In the genomic region with DNA sequence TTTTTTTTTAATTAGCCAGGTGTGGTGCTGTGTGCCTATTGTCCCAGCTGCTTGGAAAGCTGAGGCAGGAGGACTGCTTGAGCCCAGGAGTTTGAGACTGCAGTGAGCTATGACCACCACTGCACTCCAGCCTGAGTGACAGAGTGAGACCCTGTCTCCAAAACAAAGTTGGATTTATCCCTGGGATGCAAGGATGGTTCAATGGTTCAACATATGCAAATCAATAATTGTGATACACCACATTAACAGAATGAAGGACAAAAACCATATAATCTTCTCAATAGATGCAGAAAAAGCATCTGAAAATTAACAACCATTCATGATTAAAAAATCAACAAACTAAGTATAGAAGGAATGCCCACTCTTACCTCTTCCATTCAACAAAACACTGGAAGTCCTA, we compare ENCODE assay signal across 19 cellular contexts. TPM values are rescaled to one million over a fixed set of nuclear protein-coding genes. Genes with fewer than 3 reads are reported as not detected.
DNase-seq lines count a peak whose midpoint lies in the region; ATAC-seq, FAIRE-seq and TF ChIP-seq lines count a peak whose summit lies in the region.
"Had no signal": no experiment of that assay in that cellular context is flagged by ENCODE, and none has a peak within 500 bp of the region (broad histone marks: within the 10 kb centered on the region; RNA-seq: fewer than 3 reads in every experiment).

No MANE protein-coding gene starts in this region.

- no peak overlapping the region for H3K27ac ChIP-seq in HepG2 (ENCODE audit: extremely low read length, insufficient read depth, low read length)
- H3K27ac ChIP-seq in right lobe of liver = no peak overlapping the region
- H3K27ac ChIP-seq: 22Rv1; A549; BLaER1 treated with 17β-estradiol and CSF1 and Interleukin-3, amounts not matched to agents 10 nM and 100 nM; C4-2B had no signal

- H3K79me2 ChIP-seq in HepG2 (ENCODE audit: insufficient read depth, low read length) = no peaks in the 10 kb centered on the region

- H3K4me1 Mint-ChIP-seq in T-helper 17 cell = peaks cover 6% of the 10 kb centered on the region
- H3K4me1 Mint-ChIP-seq: B cell had no signal

- H3K4me3 ChIP-seq in HepG2 (replicated peaks in 1 of 3; ENCODE audit: insufficient read depth in 1 of 3, low read depth in 2 of 3, low read length in 3 of 3) (no peak overlapping the region), right lobe of liver (no peak overlapping the region)
- H3K4me3 ChIP-seq: A549; BLaER1 treated with 17β-estradiol and CSF1 and Interleukin-3, amounts not matched to agents 10 nM and 100 nM had no signal

- FAIRE-seq in HepG2 (lab: Jason Lieb, UNC) = no peak
- FAIRE-seq: A549, D721Med, G401.6, GM12891 had no signal

- H3K27me3 ChIP-seq in HepG2 (ENCODE audit: control insufficient read depth in 1 of 2, insufficient read depth in 2 of 2, low read length in 2 of 2) (no peaks in the 10 kb centered on the region), right lobe of liver (no peaks in the 10 kb centered on the region)
- H3K27me3 ChIP-seq: BLaER1 treated with 17β-estradiol and CSF1 and Interleukin-3, amounts not matched to agents 10 nM and 100 nM had no signal

- intact Hi-C loops in HepG2 (cut with micrococcal nuclease; ENCODE audit: unreplicated experiment) = no loop called here
- intact Hi-C loops in right lobe of liver (cut with DNase I) = no loop called here

- no peak overlapping the region for H3K4me3 Mint-ChIP-seq in T-helper 17 cell
- H3K4me3 Mint-ChIP-seq: B cell; CD8-positive, alpha-beta T cell had no signal

- in situ Hi-C loops in HepG2 (cut with HindIII; ENCODE audit: extremely low pct_ligation_motif_present, low pct_unique_long_range_greater_than_20kb) = loop anchor here (25.0 kb wide), 2 partner anchors 779 to 1179 kb away; a partner anchor contains a TSS

- peak overlapping the region; percentile 44 for H3K27ac Mint-ChIP-seq in T-helper 17 cell
- H3K27ac Mint-ChIP-seq: B cell had no signal

- no peak for TF ChIP-seq RAD21 in HepG2 (CRISPR knock-in tag; IDR thresholded peaks at IDR 0.05)

- H3K9ac ChIP-seq in HepG2 (ENCODE audit: insufficient read depth, low read depth, low read length) = no peak overlapping the region
- H3K9ac ChIP-seq: BLaER1 treated with 17β-estradiol and CSF1 and Interleukin-3, amounts not matched to agents 10 nM and 100 nM had no signal

- no TSS peak for BruUV-seq in HepG2 (replicated peaks; lab: Mats Ljungman, UMichigan)

- no peak for TF ChIP-seq POLR2A in HepG2 (IDR thresholded peaks at IDR 0.05; ENCODE audit: insufficient read depth in 1 of 2, low read depth in 2 of 2, low read length in 2 of 2)
- no peak for TF ChIP-seq POLR2A in right lobe of liver (IDR thresholded peaks at IDR 0.05)

- CTCF ChIA-PET in HepG2 (lab: Yijun Ruan, JAX; ENCODE audit: low intra/inter-chr PET ratio, low total read pairs) = no interaction called here

- no peak overlapping the region for H3K4me2 ChIP-seq in HepG2 (ENCODE audit: low read depth, low read length)
- H3K4me2 ChIP-seq: A549; BLaER1 treated with 17β-estradiol and CSF1 and Interleukin-3, amounts not matched to agents 10 nM and 100 nM had no signal

- H3K36me3 ChIP-seq in HepG2 (replicated peaks in 1 of 2; ENCODE audit: control insufficient read depth in 1 of 2, insufficient read depth in 2 of 2, low read length in 2 of 2) (peaks cover 6 to 21% of the 10 kb centered on the region in 2 experiments; a peak in 4 of 5 replicates), right lobe of liver (peaks cover 0 to 6% (median 0%) of the 10 kb centered on the region in 4 donors)

- ATAC-seq in HepG2 (peak; percentile 32; the same call in 1 of the 3 replicates), right lobe of liver (no peak), T-helper 17 cell (no peak)
- ATAC-seq: A549; CD8-positive, alpha-beta T cell had no signal

- H3K4me1 ChIP-seq in HepG2 (ENCODE audit: insufficient read depth, low read length) = no peaks in the 10 kb centered on the region
- no peaks in the 10 kb centered on the region for H3K4me1 ChIP-seq in right lobe of liver
- H3K4me1 ChIP-seq: A549, Caco-2 had no signal

- POLR2A ChIA-PET in HepG2 (lab: Yijun Ruan, JAX) = no interaction called here

- no peaks in the 10 kb centered on the region for H3K27me3 Mint-ChIP-seq in T-helper 17 cell
- H3K27me3 Mint-ChIP-seq: B cell had no signal

- DNase-seq in HepG2 (ENCODE audit: low spot score) (no peak), right lobe of liver (no peak), T-helper 17 cell (no peak), GM20000 (ENCODE audit: low spot score) (no peak), SKM-1 (lab: John Stamatoyannopoulos, UW; ENCODE audit: unreplicated experiment) (no peak)
- DNase-seq: AML-193; Caco-2; Calu3; CD8-positive, alpha-beta T cell; DMS79 treated with DMSO at 0.1 percent for 48 hours; GF-D8 had no signal

- peaks cover 2% of the 10 kb centered on the region for H3K36me3 Mint-ChIP-seq in T-helper 17 cell (ENCODE audit: low read depth)

- no peak overlapping the region for H2AFZ ChIP-seq in HepG2 (ENCODE audit: low read length)

- TF ChIP-seq EP300 in HepG2 (IDR thresholded peaks at IDR 0.05; ENCODE audit: low read depth in 2 of 2, low read length in 2 of 2) = no peak
- TF ChIP-seq EP300 in HepG2 (CRISPR knock-in tag; IDR thresholded peaks at IDR 0.05; ENCODE audit: borderline replicate concordance) = no peak

- no peaks in the 10 kb centered on the region for H4K20me1 ChIP-seq in HepG2 (ENCODE audit: insufficient read depth, low read length)

- H3K9me3 ChIP-seq in HepG2 (ENCODE audit: low read length) (peaks cover 13% of the 10 kb centered on the region), right lobe of liver (no peaks in the 10 kb centered on the region), T-helper 17 cell (ENCODE audit: control insufficient read depth, low read length, poor library complexity, severe bottlenecking) (peaks cover 18% of the 10 kb centered on the region)

- no peak for TF ChIP-seq CTCF in HepG2 (CRISPR knock-in tag; IDR thresholded peaks at IDR 0.05)
- TF ChIP-seq CTCF in right lobe of liver (IDR thresholded peaks at IDR 0.05) = no peak
- no peak for TF ChIP-seq CTCF in GM20000 (IDR thresholded peaks at IDR 0.05; ENCODE audit: extremely low read depth, missing control alignments)

TF ChIP-seq in HepG2, 621 proteins besides CTCF, POLR2A, EP300 and RAD21 (continues in another document):
- no peak for TF ChIP-seq HHEX (CRISPR knock-in tag; IDR thresholded peaks at IDR 0.05)

RNA-seq across cellular contexts. Expression of a gene that starts 33.5 kb away (rescaled TPM):
- total RNA-seq in HepG2 (2016; rRNA removed; fragmentation: Illumina TruSeq; extraction: Trizol) (59.0 and 76.7 TPM in 2 replicates), right lobe of liver (10 to 100 TPM in 5 of 6 experiments, 1 to 10 TPM in 1; 8.2 to 16.8 (median 14.2) TPM), T-helper 17 cell (10 to 100 TPM; 59.0 to 75.5 TPM)
- 20.7 and 23.8 TPM in 2 replicates for total RNA-seq in HepG2 (2016; cell fraction: cytosol; rRNA removed; fragmentation: Illumina TruSeq; extraction: Trizol; ENCODE audit: low read depth)
- 60.0 and 73.9 TPM in 2 replicates for total RNA-seq in HepG2 (2016; cell fraction: insoluble cytoplasmic fraction; rRNA removed; fragmentation: Illumina TruSeq; extraction: Trizol)
- 44.0 and 46.8 TPM in 2 replicates for total RNA-seq in HepG2 (2016; cell fraction: membrane; rRNA removed; fragmentation: Illumina TruSeq; extraction: Trizol)
- 34.8 and 41.9 TPM in 2 replicates for total RNA-seq in HepG2 (2016; cell fraction: nucleus; rRNA removed; fragmentation: Illumina TruSeq; extraction: Trizol)
- 67.5 and 78.9 TPM in 2 replicates for polyA plus RNA-seq in HepG2 (2011; rRNA removed)
- polyA plus RNA-seq in HepG2 (2011; cell fraction: cytosol; rRNA removed) = 60.0 and 71.4 TPM in 2 replicates
- polyA plus RNA-seq in HepG2 (2011; cell fraction: nucleus; rRNA removed) = 32.2 and 35.4 TPM in 2 replicates
- 42.9 and 53.6 TPM in 2 replicates for polyA plus RNA-seq in HepG2 (2012)
- polyA plus RNA-seq in HepG2 (2016; cell fraction: cytosol; fragmentation: Illumina TruSeq; extraction: Trizol; ENCODE audit: low read depth) = 9.2 and 11.4 TPM in 2 replicates
- polyA plus RNA-seq in HepG2 (2016; cell fraction: insoluble cytoplasmic fraction; fragmentation: Illumina TruSeq; extraction: Trizol; ENCODE audit: low read depth) = 89.8 and 91.4 TPM in 2 replicates
- polyA plus RNA-seq in HepG2 (2016; cell fraction: membrane; fragmentation: Illumina TruSeq; extraction: Trizol; ENCODE audit: low read depth) = 27.9 and 34.0 TPM in 2 replicates
- polyA plus RNA-seq in HepG2 (2016; cell fraction: nucleus; fragmentation: Illumina TruSeq; extraction: Trizol; ENCODE audit: insufficient read depth, low read depth) = 73.8 and 74.1 TPM in 2 replicates
- polyA minus RNA-seq in HepG2 (2011; rRNA and poly(A)+ RNA removed; ENCODE audit: low replicate concordance) = 12.4 and 45.2 TPM in 2 replicates
- polyA minus RNA-seq in HepG2 (2011; cell fraction: cytosol; rRNA and poly(A)+ RNA removed) = 55.0 and 56.7 TPM in 2 replicates
- 52.0 and 54.7 TPM in 2 replicates for polyA minus RNA-seq in HepG2 (2011; cell fraction: nucleus; rRNA and poly(A)+ RNA removed)

RNA-seq across cellular contexts. Expression of a gene that starts 43.7 kb away (rescaled TPM):
- total RNA-seq in HepG2 (2016; rRNA removed; fragmentation: Illumina TruSeq; extraction: Trizol) (94.8 and 135 TPM in 2 replicates), right lobe of liver (10 to 100 TPM; 15.8 to 35.7 (median 26.9) TPM), T-helper 17 cell (100 to 1,000 TPM; 159 to 219 TPM)
- total RNA-seq in HepG2 (2016; cell fraction: cytosol; rRNA removed; fragmentation: Illumina TruSeq; extraction: Trizol; ENCODE audit: low read depth) = 40.5 and 40.7 TPM in 2 replicates
- 93.2 and 125 TPM in 2 replicates for total RNA-seq in HepG2 (2016; cell fraction: insoluble cytoplasmic fraction; rRNA removed; fragmentation: Illumina TruSeq; extraction: Trizol)
- total RNA-seq in HepG2 (2016; cell fraction: membrane; rRNA removed; fragmentation: Illumina TruSeq; extraction: Trizol) = 103 and 106 TPM in 2 replicates
- total RNA-seq in HepG2 (2016; cell fraction: nucleus; rRNA removed; fragmentation: Illumina TruSeq; extraction: Trizol) = 115 and 134 TPM in 2 replicates
- polyA plus RNA-seq in HepG2 (2011; rRNA removed) = 262 and 280 TPM in 2 replicates
- 132 and 169 TPM in 2 replicates for polyA plus RNA-seq in HepG2 (2011; cell fraction: cytosol; rRNA removed)
- 753 and 830 TPM in 2 replicates for polyA plus RNA-seq in HepG2 (2011; cell fraction: nucleus; rRNA removed)
- 105 and 114 TPM in 2 replicates for polyA plus RNA-seq in HepG2 (2012)
- 31.3 and 37.9 TPM in 2 replicates for polyA plus RNA-seq in HepG2 (2016; cell fraction: cytosol; fragmentation: Illumina TruSeq; extraction: Trizol; ENCODE audit: low read depth)
- 94.5 and 105 TPM in 2 replicates for polyA plus RNA-seq in HepG2 (2016; cell fraction: insoluble cytoplasmic fraction; fragmentation: Illumina TruSeq; extraction: Trizol; ENCODE audit: low read depth)
- polyA plus RNA-seq in HepG2 (2016; cell fraction: membrane; fragmentation: Illumina TruSeq; extraction: Trizol; ENCODE audit: low read depth) = 62.4 and 65.8 TPM in 2 replicates
- polyA plus RNA-seq in HepG2 (2016; cell fraction: nucleus; fragmentation: Illumina TruSeq; extraction: Trizol; ENCODE audit: insufficient read depth, low read depth) = 279 and 292 TPM in 2 replicates
- 472 and 743 TPM in 2 replicates for polyA minus RNA-seq in HepG2 (2011; rRNA and poly(A)+ RNA removed; ENCODE audit: low replicate concordance)
- polyA minus RNA-seq in HepG2 (2011; cell fraction: cytosol; rRNA and poly(A)+ RNA removed) = 96.6 and 110 TPM in 2 replicates
- polyA minus RNA-seq in HepG2 (2011; cell fraction: nucleus; rRNA and poly(A)+ RNA removed) = 279 and 332 TPM in 2 replicates
